In genomic region chr19:54470991-54471782, GRCh38 we compare ENCODE assay signal across 8 cellular contexts. TPM values are rescaled to one million over a fixed set of nuclear protein-coding genes. Genes with fewer than 3 reads are reported as not detected.
DNase-seq lines count a peak whose midpoint lies in the region; ATAC-seq, FAIRE-seq and TF ChIP-seq lines count a peak whose summit lies in the region.

No MANE protein-coding gene starts in this region.

- H3K27me3 ChIP-seq in brain microvascular endothelial cell (replicated peaks), result no peaks in the 10 kb centered on the region
- H3K27me3 ChIP-seq in small intestine (ENCODE audit: control insufficient read depth in 2 of 2, insufficient read depth in 2 of 2, low read length in 2 of 2), result no peaks in the 10 kb centered on the region

- H3K4me3 ChIP-seq in brain microvascular endothelial cell (ENCODE audit: low read depth, low read length) (peak overlapping the region; percentile 47), small intestine (ENCODE audit: low read depth in 1 of 2, low read length in 2 of 2) (peak overlapping the region; percentile 61 to 65)

- no peak for FAIRE-seq in H54 (lab: Jason Lieb, UNC)
- FAIRE-seq in small intestine (lab: Jason Lieb, UNC), result no peak

- H3K4me1 ChIP-seq in small intestine (ENCODE audit: control insufficient read depth in 2 of 2, insufficient read depth in 1 of 2, low read depth in 1 of 2, low read length in 1 of 2), result peaks cover 0 to 3% of the 10 kb centered on the region in 2 donors

- H3K36me3 ChIP-seq in brain microvascular endothelial cell (replicated peaks), result no peaks in the 10 kb centered on the region
- no peaks in the 10 kb centered on the region for H3K36me3 ChIP-seq in small intestine (ENCODE audit: control insufficient read depth in 2 of 2, insufficient read depth in 2 of 2, low read length in 2 of 2)

- DNase-seq in H54 (ENCODE audit: insufficient read length, low spot score), result peak; percentile 23
- DNase-seq in brain microvascular endothelial cell, result no peak
- DNase-seq in iPS-NIHi7 (ENCODE audit: extremely low spot score), result peak; percentile 37
- peak; percentile 58 for DNase-seq in small intestine
- DNase-seq in stimulated activated CD4-positive, alpha-beta T cell treated with anti-CD3 and anti-CD28 coated beads, Interleukin-4, amount 100 ng/mL, for 24 hours, result no peak
- DNase-seq in SIG-M5 treated with dmso at 0.1 percent for 504 hours (lab: John Stamatoyannopoulos, UW; ENCODE audit: unreplicated experiment), result no peak

- in situ Hi-C loops in brain microvascular endothelial cell (cut with HindIII; ENCODE audit: low pct_ligation_motif_present, low sequenced_read_pairs), result no loop called here

- H3K9me3 ChIP-seq in small intestine (ENCODE audit: control insufficient read depth, low read depth), result no peaks in the 10 kb centered on the region

- H3K27ac ChIP-seq in brain microvascular endothelial cell, result no peak overlapping the region
- peak overlapping the region; percentile 76 to 94 for H3K27ac ChIP-seq in small intestine (ENCODE audit: low read depth in 1 of 2, low read length in 1 of 2)

- no peak for TF ChIP-seq POLR2A in H54 (IDR thresholded peaks at IDR 0.05; ENCODE audit: low read depth, low read length)

- TF ChIP-seq CTCF in brain microvascular endothelial cell (IDR thresholded peaks at IDR 0.05; ENCODE audit: low read depth, low read length, missing control alignments), result no peak

- ATAC-seq in GM19035 (IDR thresholded peaks at IDR 0.05; ENCODE audit: unreplicated experiment) (no peak), HG02610 (IDR thresholded peaks at IDR 0.05; ENCODE audit: unreplicated experiment) (no peak)

- 2% methylated on average over 55 to 60 of the region's 60 CpGs for WGBS in small intestine, 3 donors

RNA-seq across cellular contexts. Expression of gene CDC42EP5, which starts 1.9 kb away (rescaled TPM):
- 100 to 1,000 TPM; 131 to 176 (median 151) TPM for polyA plus RNA-seq in small intestine

RNA-seq across cellular contexts. Expression of gene LENG9, which starts 7.6 kb away (rescaled TPM):
- 10 to 100 TPM in 1 of 3 donors, 1 to 10 TPM in 2; 8.7 to 14.1 (median 9.2) TPM for polyA plus RNA-seq in small intestine

RNA-seq across cellular contexts. Expression of gene LENG8, which starts 22.2 kb away (rescaled TPM):
- polyA plus RNA-seq in small intestine, result 10 to 100 TPM; 51.6 to 92.8 (median 81.5) TPM

RNA-seq across cellular contexts. Expression of gene LAIR2, which starts 31.4 kb away (rescaled TPM):
- under 1 TPM in 1 of 3 donors, not detected in 2; 0.33 TPM for polyA plus RNA-seq in small intestine

RNA-seq across cellular contexts. Expression of gene TTYH1, which starts 55.9 kb away (rescaled TPM):
- polyA plus RNA-seq in small intestine, result 1 to 10 TPM in 1 of 3 donors, not detected in 2; 1.5 TPM

Comparison
In these comparisons a context has a peak if more than half of its experiments do, and no peak if none do; other contexts are left out.
1. DNase-seq: peak in H54 (single experiment), iPS-NIHi7 (single experiment) and small intestine (single experiment); none in brain microvascular endothelial cell (single experiment), stimulated activated CD4-positive, alpha-beta T cell treated with anti-CD3 and anti-CD28 coated beads, Interleukin-4, amount 100 ng/mL, for 24 hours (single experiment) and SIG-M5 treated with dmso at 0.1 percent for 504 hours (single experiment).